21 cellular contexts compared by ENCODE assay signal in the genomic region with DNA sequence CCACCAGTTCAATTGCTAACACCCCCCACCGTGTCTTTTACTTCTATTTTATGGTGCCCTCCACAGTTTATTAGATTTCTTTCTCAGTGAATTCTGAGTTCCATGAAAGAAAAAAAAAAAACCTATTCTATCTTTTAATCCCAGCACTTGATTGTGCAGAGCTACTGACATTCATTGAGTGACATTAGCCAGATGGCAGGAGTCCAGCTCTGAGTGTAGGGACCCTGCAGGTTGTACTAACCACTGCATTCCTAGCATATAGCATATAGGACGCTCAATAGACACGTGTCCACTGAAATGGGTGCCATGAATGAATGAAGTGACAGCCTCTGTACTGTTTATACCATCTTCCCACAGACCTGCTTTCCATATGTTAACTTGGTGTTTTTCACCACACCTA.
DNase-seq lines count a peak whose midpoint lies in the region; FAIRE-seq and TF ChIP-seq lines count a peak whose summit lies in the region.
"Had no signal": no experiment of that assay in that cellular context is flagged by ENCODE, and none has a peak within 500 bp of the region (broad histone marks: within the 10 kb centered on the region; RNA-seq: fewer than 3 reads in every experiment).

No MANE protein-coding gene starts in this region.

- no peaks in the 10 kb centered on the region for H3K27me3 ChIP-seq in esophagus squamous epithelium

- H3K4me3 ChIP-seq in kidney (ENCODE audit: low read length in 2 of 2) = no peak overlapping the region
- no peak overlapping the region for H3K4me3 ChIP-seq in esophagus squamous epithelium
- H3K4me3 ChIP-seq: A549 had no signal

- intact Hi-C loops in kidney (cut with DNase I) (no loop called here), esophagus squamous epithelium (cut with DNase I) (no loop called here)

- H3K9me3 ChIP-seq in kidney (ENCODE audit: control insufficient read depth in 1 of 2, low read length in 2 of 2) (no peaks in the 10 kb centered on the region), esophagus squamous epithelium (no peaks in the 10 kb centered on the region)
- H3K9me3 ChIP-seq: A549 had no signal

- no peak for TF ChIP-seq POLR2A in esophagus squamous epithelium (IDR thresholded peaks at IDR 0.05)

- H3K4me1 ChIP-seq in kidney (ENCODE audit: control insufficient read depth in 1 of 2, insufficient read depth in 1 of 2, low read depth in 1 of 2, low read length in 2 of 2) (no peaks in the 10 kb centered on the region), esophagus squamous epithelium (no peaks in the 10 kb centered on the region)
- H3K4me1 ChIP-seq: A549 had no signal

- H3K36me3 ChIP-seq in kidney (ENCODE audit: control insufficient read depth in 1 of 2, insufficient read depth in 2 of 2, low read length in 2 of 2) = no peaks in the 10 kb centered on the region
- H3K36me3 ChIP-seq in esophagus squamous epithelium = no peaks in the 10 kb centered on the region

- no peak overlapping the region for H3K9ac ChIP-seq in kidney (ENCODE audit: low read length in 2 of 2)

- WGBS in esophagus squamous epithelium, 2 donors = 69 to 70% methylated on average over 3 of the region's 3 CpGs

- H3K27ac ChIP-seq in kidney (ENCODE audit: low read depth in 2 of 2, low read length in 2 of 2) (no peak overlapping the region), esophagus squamous epithelium (no peak overlapping the region)
- H3K27ac ChIP-seq: A549 had no signal

- FAIRE-seq in kidney (lab: Jason Lieb, UNC) = no peak
- FAIRE-seq: A549, GM12891, GM18507, H54 had no signal

- TF ChIP-seq CTCF in kidney (IDR thresholded peaks at IDR 0.05; ENCODE audit: borderline replicate concordance, extremely low read depth, insufficient read depth) (no peak), esophagus squamous epithelium (IDR thresholded peaks at IDR 0.05) (no peak)

- DNase-seq in NCI-H2227 (lab: John Stamatoyannopoulos, UW; ENCODE audit: unreplicated experiment) (peak; percentile 6), NCI-H2227 treated with DMSO at 0.1 percent for 48 hours (lab: John Stamatoyannopoulos, UW) (no peak), NCI-H524 treated with DMSO at 0.1 percent for 48 hours (lab: John Stamatoyannopoulos, UW) (peak; percentile 17), SK-N-DZ (ENCODE audit: low spot score) (peak; percentile 83), kidney (no peak), OCI-M1 (lab: John Stamatoyannopoulos, UW) (no peak), esophagus squamous epithelium (lab: John Stamatoyannopoulos, UW) (no peak)
- DNase-seq: 8988T; C1 segment of cervical spinal cord; Calu3; CD4-positive, alpha-beta memory T cell; COR-L47; DMS53; DMS79 treated with DMSO at 0.1 percent for 48 hours; GF-D8; GOT3; HCEC 1CT had no signal

Comparison
In these comparisons a context has a peak if more than half of its experiments do, and no peak if none do; other contexts are left out.
1. DNase-seq: peak in NCI-H2227 (single experiment), NCI-H524 treated with DMSO at 0.1 percent for 48 hours (single experiment) and SK-N-DZ (single experiment); none in NCI-H2227 treated with DMSO at 0.1 percent for 48 hours (single experiment), kidney (single experiment), OCI-M1 (single experiment) and esophagus squamous epithelium (single experiment).